Comparison of ENCODE assay signal across 29 cellular contexts in the genomic region with DNA sequence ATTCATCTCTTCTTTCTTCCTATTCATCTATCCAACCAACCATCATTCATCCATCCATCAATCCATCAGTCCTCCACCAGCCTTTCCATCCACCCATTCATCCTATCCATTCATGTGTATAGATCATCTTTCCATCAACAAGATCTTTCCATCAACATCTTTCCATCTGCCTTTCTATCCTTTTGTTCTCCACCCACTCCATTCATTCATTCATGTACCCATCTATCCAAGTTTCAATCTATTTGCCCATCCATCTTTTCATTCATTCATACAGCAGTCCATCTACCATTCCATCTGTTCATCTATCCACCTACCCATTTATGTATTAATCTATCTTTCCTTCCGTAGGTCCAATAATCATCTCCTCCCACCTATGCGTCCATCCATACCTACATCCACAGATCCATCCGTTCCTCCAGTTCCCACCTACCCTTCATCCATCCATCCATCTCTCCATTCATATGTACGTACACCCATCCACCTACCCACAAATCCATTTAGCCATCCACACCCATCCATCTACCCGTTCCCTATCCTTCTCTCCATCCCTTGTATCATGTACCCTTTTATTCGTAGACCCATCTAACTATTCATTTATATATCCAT.
"Had no signal": no experiment of that assay in that cellular context is flagged by ENCODE, and none has a peak within 500 bp of the region (broad histone marks: within the 10 kb centered on the region; RNA-seq: fewer than 3 reads in every experiment).

No MANE protein-coding gene starts in this region.

- DNase-seq: stimulated activated CD4-positive, alpha-beta T cell treated with anti-CD3 and anti-CD28 coated beads, Interleukin-2, amount 100 ng/mL, for 48 hours; stimulated activated CD4-positive, alpha-beta T cell treated with anti-CD3 and anti-CD28 coated beads, Interleukin-4, amount 100 ng/mL, for 1 hour; stimulated activated CD4-positive, alpha-beta T cell treated with anti-CD3 and anti-CD28 coated beads, Interleukin-4, amount 100 ng/mL, for 24 hours; stimulated activated CD4-positive, alpha-beta T cell treated with anti-CD3 and anti-CD28 coated beads, Interleukin-4, amount 100 ng/mL, for 4 hours; stimulated activated CD8-positive, alpha-beta memory T cell treated with anti-CD3 and anti-CD28 coated beads, Interleukin-4, amount 100 ng/mL, for 48 hours; stimulated activated naive B cell treated with anti-CD40 and anti-IgM and Interleukin-4, amounts not matched to agents 10 μg/mL and 1 μg/mL and 100 μg/mL, for 72 hours; stimulated activated naive CD4-positive, alpha-beta T cell; stimulated activated naive CD4-positive, alpha-beta T cell treated with Interleukin-2 at 50 U/mL for 16 hours; stimulated activated naive CD8-positive, alpha-beta T cell treated with anti-CD3 and anti-CD28 coated beads, Interleukin-15, amount 100 ng/mL, for 72 hours; stimulated activated naive CD8-positive, alpha-beta T cell treated with anti-CD3 and anti-CD28 coated beads, Interleukin-15, Interleukin-2, amounts not matched to agents 100 U/mL and 50 U/mL, for 24 hours; stomach; substantia nigra; testis; thyroid gland; tibial artery; transverse colon; trophoblast cell; upper lobe of left lung; upper lobe of right lung; uterus had no signal

- H3K9me3 ChIP-seq: suprapubic skin, testis, thoracic aorta, thyroid gland, transverse colon, upper lobe of left lung, upper lobe of right lung, uterus, vagina had no signal

- H3K4me3 Mint-ChIP-seq: stimulated activated effector memory CD8-positive, alpha-beta T cell treated with anti-CD3 and anti-CD28 coated beads, Interleukin-12 subunit alpha, Interleukin-12 subunit beta, amount 100 ng/mL, for 72 hours; stimulated activated memory B cell treated with anti-CD40 and anti-IgM and Interleukin-4, amounts not matched to agents 10 μg/mL and 1 μg/mL and 100 μg/mL, for 72 hours; stimulated activated naive B cell treated with anti-CD40 and anti-IgM and Interleukin-4, amounts not matched to agents 10 μg/mL and 1 μg/mL and 100 μg/mL, for 72 hours; stimulated activated naive CD8-positive, alpha-beta T cell treated with anti-CD3 and anti-CD28 coated beads, Interleukin-15, amount 100 ng/mL, for 72 hours; stimulated activated naive CD8-positive, alpha-beta T cell treated with anti-CD3 and anti-CD28 coated beads, Interleukin-15, Interleukin-2, amounts not matched to agents 100 ng/mL and 50 ng/mL, for 24 hours; type B pancreatic cell had no signal

- H3K4me1 ChIP-seq: stomach, suprapubic skin, testis, thyroid gland, tibial artery, tibial nerve, transverse colon, upper lobe of left lung, upper lobe of right lung, uterus, vagina had no signal

- ATAC-seq: stimulated activated effector memory CD8-positive, alpha-beta T cell treated with anti-CD3 and anti-CD28 coated beads, Interleukin-12 subunit alpha, Interleukin-12 subunit beta, amount 100 ng/mL, for 72 hours; stimulated activated memory B cell treated with anti-CD40 and anti-IgM and Interleukin-4, amounts not matched to agents 10 μg/mL and 1 μg/mL and 100 μg/mL, for 72 hours; stimulated activated naive B cell treated with anti-CD40 and anti-IgM and Interleukin-4, amounts not matched to agents 10 μg/mL and 1 μg/mL and 100 μg/mL, for 72 hours; stimulated activated naive CD8-positive, alpha-beta T cell treated with anti-CD3 and anti-CD28 coated beads, Interleukin-15, amount 100 ng/mL, for 72 hours; stimulated activated naive CD8-positive, alpha-beta T cell treated with anti-CD3 and anti-CD28 coated beads, Interleukin-15, Interleukin-2, amounts not matched to agents 100 U/mL and 50 U/mL, for 24 hours; upper lobe of right lung had no signal

- H3K27ac ChIP-seq: stomach, suprapubic skin, testis, thoracic aorta, thyroid gland, tibial artery, tibial nerve, transverse colon, upper lobe of left lung, upper lobe of right lung, uterus, vagina had no signal

- H3K36me3 Mint-ChIP-seq: stimulated activated memory B cell treated with anti-CD40 and anti-IgM and Interleukin-4, amounts not matched to agents 10 μg/mL and 1 μg/mL and 100 μg/mL, for 72 hours had no signal

- H3K4me3 ChIP-seq: stomach, suprapubic skin, testis, thoracic aorta, thyroid gland, tibial artery, tibial nerve, transverse colon, upper lobe of left lung, upper lobe of right lung, uterus, vagina had no signal

- H3K4me1 Mint-ChIP-seq: stimulated activated effector memory CD8-positive, alpha-beta T cell treated with anti-CD3 and anti-CD28 coated beads, Interleukin-12 subunit alpha, Interleukin-12 subunit beta, amount 100 ng/mL, for 72 hours; stimulated activated memory B cell treated with anti-CD40 and anti-IgM and Interleukin-4, amounts not matched to agents 10 μg/mL and 1 μg/mL and 100 μg/mL, for 72 hours; stimulated activated naive CD8-positive, alpha-beta T cell treated with anti-CD3 and anti-CD28 coated beads, Interleukin-15, amount 100 ng/mL, for 72 hours had no signal

- H3K9me3 Mint-ChIP-seq: stimulated activated effector memory CD8-positive, alpha-beta T cell treated with anti-CD3 and anti-CD28 coated beads, Interleukin-12 subunit alpha, Interleukin-12 subunit beta, amount 100 ng/mL, for 72 hours had no signal

- H3K27ac Mint-ChIP-seq: stimulated activated effector memory CD8-positive, alpha-beta T cell treated with anti-CD3 and anti-CD28 coated beads, Interleukin-12 subunit alpha, Interleukin-12 subunit beta, amount 100 ng/mL, for 72 hours; stimulated activated memory B cell treated with anti-CD40 and anti-IgM and Interleukin-4, amounts not matched to agents 10 μg/mL and 1 μg/mL and 100 μg/mL, for 72 hours; stimulated activated naive B cell treated with anti-CD40 and anti-IgM and Interleukin-4, amounts not matched to agents 10 μg/mL and 1 μg/mL and 100 μg/mL, for 72 hours; stimulated activated naive CD8-positive, alpha-beta T cell treated with anti-CD3 and anti-CD28 coated beads, Interleukin-15, amount 100 ng/mL, for 72 hours; stimulated activated naive CD8-positive, alpha-beta T cell treated with anti-CD3 and anti-CD28 coated beads, Interleukin-15, Interleukin-2, amounts not matched to agents 100 ng/mL and 50 ng/mL, for 24 hours; type B pancreatic cell had no signal

- H3K36me3 ChIP-seq: stomach, suprapubic skin, thoracic aorta, thyroid gland, tibial artery, tibial nerve, transverse colon, upper lobe of left lung, upper lobe of right lung, uterus, vagina had no signal

- FAIRE-seq: urothelium cell line had no signal

- H3K27me3 ChIP-seq: suprapubic skin, testis, thyroid gland, tibial nerve, transverse colon, upper lobe of left lung, upper lobe of right lung, uterus, vagina had no signal
